11 cellular contexts compared by ENCODE assay signal in the genomic region with DNA sequence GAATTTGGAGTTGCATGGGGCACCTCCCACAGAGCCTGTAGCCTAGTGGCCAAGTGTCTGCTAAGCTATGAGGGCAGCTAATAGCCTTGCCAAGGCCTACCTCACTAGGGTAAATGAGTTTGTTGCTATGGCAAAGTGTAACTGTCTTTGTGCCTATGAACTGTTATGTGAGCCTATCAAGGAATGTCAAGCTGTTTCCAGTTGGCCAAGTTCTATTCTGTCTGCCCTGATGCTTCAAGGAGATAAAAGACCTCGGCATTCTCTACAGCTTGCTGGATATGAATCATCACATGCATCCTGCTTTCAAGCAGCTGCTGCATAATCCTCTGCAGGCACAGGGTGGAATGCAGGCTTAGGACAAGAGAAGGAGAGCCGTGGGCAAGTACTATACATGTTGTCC.
A peak's percentile ranks its signal among the peaks of the same experiment; 100 is the strongest.
DNase-seq lines count a peak whose midpoint lies in the region; ATAC-seq and TF ChIP-seq lines count a peak whose summit lies in the region.
"Had no signal": no experiment of that assay in that cellular context is flagged by ENCODE, and none has a peak within 500 bp of the region (broad histone marks: within the 10 kb centered on the region; RNA-seq: fewer than 3 reads in every experiment).

No MANE protein-coding gene starts in this region.

- H3K27ac ChIP-seq in mesenchymal stem cell (ENCODE audit: low read length, poor library complexity, severe bottlenecking) (peak overlapping the region; percentile 45), prostate gland (no peak overlapping the region), MM.1S (ENCODE audit: low read length) (no peak overlapping the region)
- H3K27ac ChIP-seq: esophagus muscularis mucosa, suprapubic skin had no signal

- no peak overlapping the region for H2AFZ ChIP-seq in mesenchymal stem cell (ENCODE audit: low read depth, low read length)
- H2AFZ ChIP-seq in MM.1S (ENCODE audit: low read length) = no peak overlapping the region

- H3K4me1 Mint-ChIP-seq in effector memory CD8-positive, alpha-beta T cell (ENCODE audit: low read depth in 2 of 2) = no peaks in the 10 kb centered on the region

- ATAC-seq in effector memory CD8-positive, alpha-beta T cell (replicated peaks) = no peak

- no peak overlapping the region for H3K4me3 Mint-ChIP-seq in effector memory CD8-positive, alpha-beta T cell

- no peaks in the 10 kb centered on the region for H3K36me3 Mint-ChIP-seq in effector memory CD8-positive, alpha-beta T cell (ENCODE audit: insufficient read depth)

- H2AK5ac ChIP-seq in mesenchymal stem cell (ENCODE audit: low read length, severe bottlenecking) = no peak overlapping the region

- H3K27ac Mint-ChIP-seq in effector memory CD8-positive, alpha-beta T cell = no peak overlapping the region

- no peak overlapping the region for H2BK15ac ChIP-seq in mesenchymal stem cell (ENCODE audit: low read depth, poor library complexity, severe bottlenecking)

- no peak overlapping the region for H3K14ac ChIP-seq in mesenchymal stem cell (ENCODE audit: low read length in 2 of 2)

- peak overlapping the region in 1 of 2 experiments; percentile 20 for H3K4ac ChIP-seq in mesenchymal stem cell (ENCODE audit: low read depth in 1 of 2, low read length in 2 of 2)

- H2BK120ac ChIP-seq in mesenchymal stem cell (ENCODE audit: low read depth, low read length) = no peak overlapping the region

- H3K4me1 ChIP-seq in mesenchymal stem cell (ENCODE audit: control insufficient read depth, insufficient read depth, low read depth, low read length) (peaks cover 2% of the 10 kb centered on the region), prostate gland (replicated peaks) (no peaks in the 10 kb centered on the region), MM.1S (ENCODE audit: low read length) (no peaks in the 10 kb centered on the region)
- H3K4me1 ChIP-seq: suprapubic skin had no signal

- H3K9me3 Mint-ChIP-seq in effector memory CD8-positive, alpha-beta T cell = no peaks in the 10 kb centered on the region

- no peaks in the 10 kb centered on the region for H3F3A ChIP-seq in MM.1S (ENCODE audit: insufficient read depth, low read length)

- peak overlapping the region in 1 of 2 experiments; percentile 45 for H2BK12ac ChIP-seq in mesenchymal stem cell (ENCODE audit: low read length in 2 of 2)

- peaks cover 0 to 8% of the 10 kb centered on the region in 2 donors for H3K27me3 Mint-ChIP-seq in effector memory CD8-positive, alpha-beta T cell

- H4K91ac ChIP-seq in mesenchymal stem cell (ENCODE audit: low read length) = no peak overlapping the region

- no peaks in the 10 kb centered on the region for H3K36me3 ChIP-seq in mesenchymal stem cell (ENCODE audit: control insufficient read depth in 1 of 2, insufficient read depth in 2 of 2, low read depth in 1 of 2, low read length in 2 of 2)
- no peaks in the 10 kb centered on the region for H3K36me3 ChIP-seq in prostate gland
- H3K36me3 ChIP-seq in MM.1S (replicated peaks; ENCODE audit: insufficient read depth, low read length) = no peaks in the 10 kb centered on the region
- H3K36me3 ChIP-seq: esophagus muscularis mucosa, suprapubic skin had no signal

- H3K18ac ChIP-seq in mesenchymal stem cell (ENCODE audit: low read depth in 1 of 2, low read length in 2 of 2) = peak overlapping the region; percentile 6 to 23

- H3K23ac ChIP-seq in mesenchymal stem cell (ENCODE audit: low read length in 2 of 2) = no peak overlapping the region

- no peaks in the 10 kb centered on the region for H3K27me3 ChIP-seq in mesenchymal stem cell (ENCODE audit: control insufficient read depth in 1 of 2, insufficient read depth in 1 of 2, low read length in 2 of 2)
- H3K27me3 ChIP-seq in prostate gland (replicated peaks; ENCODE audit: insufficient read depth) = no peaks in the 10 kb centered on the region
- no peaks in the 10 kb centered on the region for H3K27me3 ChIP-seq in MM.1S (replicated peaks; ENCODE audit: insufficient read depth, low read length)
- H3K27me3 ChIP-seq: esophagus muscularis mucosa, suprapubic skin had no signal

- TF ChIP-seq CTCF in cardiac fibroblast (IDR thresholded peaks at IDR 0.05; ENCODE audit: low read depth, low read length) (peak; percentile 3), prostate gland (IDR thresholded peaks at IDR 0.05) (no peak), MM.1S (IDR thresholded peaks at IDR 0.05; ENCODE audit: low read length) (no peak)

- H3K79me2 ChIP-seq in MM.1S (ENCODE audit: low read length) = no peaks in the 10 kb centered on the region

- no peaks in the 10 kb centered on the region for H3K9me2 ChIP-seq in MM.1S (replicated peaks; ENCODE audit: insufficient read depth, low read length)

- H3K4me3 ChIP-seq in cardiac fibroblast (replicated peaks in 1 of 2; ENCODE audit: low read depth in 2 of 2, low read length in 2 of 2) (no peak overlapping the region), mesenchymal stem cell (ENCODE audit: insufficient read depth in 1 of 2, low read depth in 1 of 2, low read length in 2 of 2) (no peak overlapping the region), prostate gland (no peak overlapping the region), MM.1S (ENCODE audit: low read length) (no peak overlapping the region)
- H3K4me3 ChIP-seq: esophagus muscularis mucosa, suprapubic skin had no signal

- H3K9ac ChIP-seq in mesenchymal stem cell (ENCODE audit: low read length) (peak overlapping the region; percentile 54), MM.1S (ENCODE audit: low read length) (no peak overlapping the region)

- no peaks in the 10 kb centered on the region for H3K9me3 ChIP-seq in mesenchymal stem cell (ENCODE audit: control insufficient read depth, low read length)
- H3K9me3 ChIP-seq in prostate gland = no peaks in the 10 kb centered on the region
- no peaks in the 10 kb centered on the region for H3K9me3 ChIP-seq in MM.1S (replicated peaks; ENCODE audit: insufficient read depth, low read length)
- H3K9me3 ChIP-seq: esophagus muscularis mucosa, suprapubic skin had no signal

- TF ChIP-seq POLR2A in prostate gland (IDR thresholded peaks at IDR 0.05) = no peak

- in situ Hi-C loops in Caki2 (cut with HindIII; ENCODE audit: low pct_unique_long_range_greater_than_20kb, low sequenced_read_pairs) = no loop called here
- in situ Hi-C loops in KBM-7 (cut with MboI; ENCODE audit: low pct_unique_long_range_greater_than_20kb, low sequenced_read_pairs) = no loop called here

- H3K4me2 ChIP-seq in mesenchymal stem cell (ENCODE audit: low read length, poor library complexity, severe bottlenecking) = no peak overlapping the region
- no peak overlapping the region for H3K4me2 ChIP-seq in MM.1S (ENCODE audit: low read depth, low read length)

- H4K20me1 ChIP-seq in MM.1S (ENCODE audit: insufficient read depth, low read length) = no peaks in the 10 kb centered on the region

- H3K79me1 ChIP-seq in mesenchymal stem cell (replicated peaks; ENCODE audit: low read length, poor library complexity, severe bottlenecking) = no peaks in the 10 kb centered on the region

- no peak overlapping the region for H4K8ac ChIP-seq in mesenchymal stem cell (ENCODE audit: low read length)

- H2BK5ac ChIP-seq in mesenchymal stem cell (ENCODE audit: low read depth, low read length, poor library complexity, severe bottlenecking) = no peak overlapping the region

- intact Hi-C loops in prostate gland (cut with DNase I) = no loop called here

- DNase-seq in Caki2 (ENCODE audit: low read depth) (peak; percentile 73), KBM-7 (peak; percentile 20), cardiac fibroblast (ENCODE audit: low read depth in 2 of 2) (peak; percentile 94), mesenchymal stem cell (peak; percentile 93), prostate gland (ENCODE audit: low spot score) (no peak), MM.1S (no peak), RPMI8226 (no peak)
- no peak for DNase-seq in effector memory CD8-positive, alpha-beta T cell
- DNase-seq: NCI-H2081 treated with DMSO at 0.1 percent for 48 hours had no signal

- 0% methylated on average over 1 of the region's 2 CpGs for WGBS in mesenchymal stem cell
- WGBS in prostate gland = 48% methylated on average over 2 of the region's 2 CpGs

Comparison
In these comparisons a context has a peak if more than half of its experiments do, and no peak if none do; other contexts are left out.
1. DNase-seq: peak in Caki2 (single experiment), KBM-7 (single experiment), cardiac fibroblast (2 of 2) and mesenchymal stem cell (single experiment); none in prostate gland (single experiment), MM.1S (single experiment), effector memory CD8-positive, alpha-beta T cell (0 of 3) and RPMI8226 (single experiment).